11 cellular contexts compared by ENCODE assay signal in the genomic region with DNA sequence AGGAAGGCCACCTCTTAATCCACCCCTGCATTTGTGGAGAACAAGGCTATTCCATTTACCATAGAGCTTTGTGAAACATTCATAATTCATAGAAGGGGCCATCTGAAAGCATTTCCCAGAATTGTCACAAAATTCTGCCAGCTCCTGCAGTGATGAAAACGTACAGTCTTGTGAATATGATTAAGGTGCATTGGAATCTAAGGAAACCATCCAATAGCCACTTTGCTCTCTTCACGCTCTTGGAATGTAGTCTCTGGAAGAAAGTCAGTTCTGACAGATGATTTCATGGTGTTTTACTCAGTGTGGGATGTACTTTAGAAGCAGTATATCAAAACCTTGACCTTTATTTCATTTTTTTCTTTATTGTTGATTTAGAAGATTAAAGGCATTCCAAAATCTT.
DNase-seq lines count a peak whose midpoint lies in the region; ATAC-seq lines count a peak whose summit lies in the region.
"Had no signal": no experiment of that assay in that cellular context is flagged by ENCODE, and none has a peak within 500 bp of the region (broad histone marks: within the 10 kb centered on the region; RNA-seq: fewer than 3 reads in every experiment).

No MANE protein-coding gene starts in this region.

- ATAC-seq in HG03442 (IDR thresholded peaks at IDR 0.05; ENCODE audit: unreplicated experiment), result no peak
- ATAC-seq: body of pancreas, gastrocnemius medialis had no signal

- DNase-seq in HT1080 (ENCODE audit: low read depth) (peak; percentile 88), brain pericyte (ENCODE audit: low read depth, low spot score) (peak; percentile 29), kidney tubule cell (ENCODE audit: low spot score) (peak; percentile 79), HUDEP-2 (lab: John Stamatoyannopoulos, UW; ENCODE audit: unreplicated experiment in 76 of 76) (no peak), GM19238 (ENCODE audit: insufficient read length, low spot score) (no peak), activated gamma-delta T cell treated with Interleukin-2 at 50 U/mL for 16 hours (no peak)
- DNase-seq: body of pancreas, gastrocnemius medialis, H9, spleen had no signal

Comparison
In these comparisons a context has a peak if more than half of its experiments do, and no peak if none do; other contexts are left out.
1. DNase-seq: peak in HT1080 (single experiment), brain pericyte (single experiment) and kidney tubule cell (single experiment); none in HUDEP-2 (0 of 76), GM19238 (single experiment) and activated gamma-delta T cell treated with Interleukin-2 at 50 U/mL for 16 hours (single experiment).